Comparison of ENCODE assay signal across 1 cellular context in genomic region chr2:168456526-168457176, GRCh38.
TF ChIP-seq lines count a peak whose summit lies in the region.

No MANE protein-coding gene starts in this region.

TF ChIP-seq in HepG2, 621 proteins besides CTCF, POLR2A, EP300 and RAD21 (continued from another document and continues in another):
- TF ChIP-seq CBX5 (CRISPR knock-in tag; IDR thresholded peaks at IDR 0.05; ENCODE audit: borderline replicate concordance): no peak
- TF ChIP-seq ZNF230 (CRISPR knock-in tag; IDR thresholded peaks at IDR 0.05): peak; percentile 63; the same call in 1 of the 2 replicates
- peak; percentile 54; the same call in 1 of the 2 replicates for TF ChIP-seq BRD4 (CRISPR knock-in tag; IDR thresholded peaks at IDR 0.05)
- no peak for TF ChIP-seq ZNF362 (CRISPR knock-in tag; IDR thresholded peaks at IDR 0.05; ENCODE audit: borderline replicate concordance)
- TF ChIP-seq ZSCAN22 (CRISPR knock-in tag; IDR thresholded peaks at IDR 0.05): no peak
- TF ChIP-seq ATF7-NPFF (CRISPR knock-in tag; IDR thresholded peaks at IDR 0.05; ENCODE audit: low read depth): peak; percentile 44; the same call in 1 of the 2 replicates
- TF ChIP-seq TSC22D2 (CRISPR knock-in tag; IDR thresholded peaks at IDR 0.05; ENCODE audit: borderline replicate concordance): no peak
- TF ChIP-seq ZNF629 (CRISPR knock-in tag; conservative IDR thresholded peaks at IDR 0.05): no peak
- TF ChIP-seq DBP (CRISPR knock-in tag; IDR thresholded peaks at IDR 0.05; ENCODE audit: not compliant biosample characterization): no peak
- no peak for TF ChIP-seq NR3C1 (CRISPR knock-in tag; IDR thresholded peaks at IDR 0.05)
- TF ChIP-seq ZNF160 (CRISPR knock-in tag; IDR thresholded peaks at IDR 0.05): 0 out of 2 replicates have a peak, but pooled peaks have one; percentile 2
- TF ChIP-seq HNRNPH1 (optimal IDR thresholded peaks at IDR 0.05; ENCODE audit: low read depth, low read length): no peak
- TF ChIP-seq EHMT2 (IDR thresholded peaks at IDR 0.05; ENCODE audit: borderline replicate concordance, low read depth, low read length): no peak
- no peak for TF ChIP-seq AHDC1 (CRISPR knock-in tag; IDR thresholded peaks at IDR 0.05; ENCODE audit: borderline replicate concordance)
- peak; percentile 54 for TF ChIP-seq TBX2 (CRISPR knock-in tag; IDR thresholded peaks at IDR 0.05; ENCODE audit: borderline replicate concordance)
- no peak for TF ChIP-seq ZNF580 (CRISPR knock-in tag; IDR thresholded peaks at IDR 0.05; ENCODE audit: borderline replicate concordance, low read depth)
- no peak for TF ChIP-seq SNAPC5 (CRISPR knock-in tag; IDR thresholded peaks at IDR 0.05; ENCODE audit: borderline replicate concordance)
- no peak for TF ChIP-seq RERE (CRISPR knock-in tag; IDR thresholded peaks at IDR 0.05; ENCODE audit: low read depth)
- 0 out of 2 replicates have a peak, but pooled peaks have one; percentile 13 for TF ChIP-seq FOSL2 (CRISPR knock-in tag; IDR thresholded peaks at IDR 0.05)
- TF ChIP-seq EZH2 (conservative IDR thresholded peaks at IDR 0.05; ENCODE audit: low read depth, low read length): no peak
- no peak for TF ChIP-seq FOXA3 (CRISPR knock-in tag; IDR thresholded peaks at IDR 0.05)
- TF ChIP-seq ERF (CRISPR knock-in tag; IDR thresholded peaks at IDR 0.05): no peak
- TF ChIP-seq ETV6 (CRISPR knock-in tag; conservative IDR thresholded peaks at IDR 0.05): no peak
- TF ChIP-seq ZSCAN30 (CRISPR knock-in tag; IDR thresholded peaks at IDR 0.05): no peak; the same call in 1 of the 2 replicates
- TF ChIP-seq ZBTB2 (CRISPR knock-in tag; IDR thresholded peaks at IDR 0.05; ENCODE audit: low read depth): no peak
- no peak for TF ChIP-seq ZFP41 (CRISPR knock-in tag; IDR thresholded peaks at IDR 0.05; ENCODE audit: borderline replicate concordance)
- no peak for TF ChIP-seq SRF (IDR thresholded peaks at IDR 0.05; ENCODE audit: low read depth, low read length)
- no peak for TF ChIP-seq FOXA1 (IDR thresholded peaks at IDR 0.05)
- no peak for TF ChIP-seq FOXA1 (CRISPR knock-in tag; IDR thresholded peaks at IDR 0.05)
- no peak for TF ChIP-seq HHEX (CRISPR knock-in tag; IDR thresholded peaks at IDR 0.05)
- no peak for TF ChIP-seq ZNF326 (CRISPR knock-in tag; IDR thresholded peaks at IDR 0.05; ENCODE audit: borderline replicate concordance)
- 0 out of 2 replicates have a peak, but pooled peaks have one; percentile 46 for TF ChIP-seq ZBTB42 (CRISPR knock-in tag; IDR thresholded peaks at IDR 0.05)
- no peak; the same call in 1 of the 2 replicates for TF ChIP-seq ZNF839 (CRISPR knock-in tag; IDR thresholded peaks at IDR 0.05; ENCODE audit: borderline replicate concordance)
- no peak for TF ChIP-seq ZFP36L2 (CRISPR knock-in tag; IDR thresholded peaks at IDR 0.05)
- TF ChIP-seq ZNF75D (CRISPR knock-in tag; IDR thresholded peaks at IDR 0.05; ENCODE audit: borderline replicate concordance): no peak
- TF ChIP-seq ATAD3A (CRISPR knock-in tag; IDR thresholded peaks at IDR 0.05): no peak
- 0 out of 2 replicates have a peak, but pooled peaks have one; percentile 41 for TF ChIP-seq ZNF337 (CRISPR knock-in tag; IDR thresholded peaks at IDR 0.05; ENCODE audit: borderline replicate concordance, low read depth)
- no peak for TF ChIP-seq RFXANK (CRISPR knock-in tag; IDR thresholded peaks at IDR 0.05)
- TF ChIP-seq MTA1 (CRISPR knock-in tag; IDR thresholded peaks at IDR 0.05; ENCODE audit: borderline replicate concordance): peak; percentile 92; the same call in 1 of the 2 replicates
- no peak for TF ChIP-seq TCF7 (IDR thresholded peaks at IDR 0.05; ENCODE audit: low read depth)
- no peak for TF ChIP-seq MAZ (IDR thresholded peaks at IDR 0.05; ENCODE audit: borderline replicate concordance, low read depth, low read length)
- no peak; the same call in 1 of the 2 replicates for TF ChIP-seq MAZ (CRISPR knock-in tag; IDR thresholded peaks at IDR 0.05; ENCODE audit: low read depth)
- no peak for TF ChIP-seq ZNF350 (CRISPR knock-in tag; IDR thresholded peaks at IDR 0.05; ENCODE audit: borderline replicate concordance, low read depth)
- TF ChIP-seq U2AF1 (optimal IDR thresholded peaks at IDR 0.05; ENCODE audit: low read depth, low read length): no peak
- peak; percentile 63; the same call in 1 of the 2 replicates for TF ChIP-seq BORCS8-MEF2B (CRISPR knock-in tag; IDR thresholded peaks at IDR 0.05)
- peak; percentile 64; the same call in 1 of the 2 replicates for TF ChIP-seq ZFP91 (CRISPR knock-in tag; IDR thresholded peaks at IDR 0.05; ENCODE audit: borderline replicate concordance)
- no peak; the same call in 1 of the 2 replicates for TF ChIP-seq MXD4 (CRISPR knock-in tag; IDR thresholded peaks at IDR 0.05)
- TF ChIP-seq ELF4 (CRISPR knock-in tag; IDR thresholded peaks at IDR 0.05; ENCODE audit: borderline replicate concordance): no peak
- TF ChIP-seq HNRNPL (IDR thresholded peaks at IDR 0.05; ENCODE audit: low read depth, low read length): 0 out of 2 replicates have a peak, but pooled peaks have one; percentile 45
- TF ChIP-seq ZNF225 (CRISPR knock-in tag; IDR thresholded peaks at IDR 0.05): no peak
